ENCODE assay signal across 9 cellular contexts in genomic region chr7:44065431-44066110, GRCh38. TPM values are rescaled to one million over a fixed set of nuclear protein-coding genes. Genes with fewer than 3 reads are reported as not detected.
DNase-seq lines count a peak whose midpoint lies in the region; ATAC-seq and TF ChIP-seq lines count a peak whose summit lies in the region.
"Had no signal": no experiment of that assay in that cellular context is flagged by ENCODE, and none has a peak within 500 bp of the region (broad histone marks: within the 10 kb centered on the region; RNA-seq: fewer than 3 reads in every experiment).

PGAM2 (minus strand) TSS chr7:44065567; CDS start chr7:44065529, 38 bp downstream.

- H3K27ac ChIP-seq in DND-41 (ENCODE audit: low read length): no peak within 1 kb of the TSS
- no peak within 1 kb of the TSS for H3K27ac ChIP-seq in caudate nucleus (ENCODE audit: low read depth, low read length)

- H3K36me3 Mint-ChIP-seq in naive B cell: no peaks in the 10 kb centered on the region
- H3K36me3 Mint-ChIP-seq: activated naive CD4-positive, alpha-beta T cell treated with anti-CD3 and anti-CD28 coated beads, Interleukin-2, amount 50 U/mL, for 24 hours had no signal

- H3K36me3 ChIP-seq in DND-41 (ENCODE audit: insufficient read depth, low read length): peaks cover 21% of the 10 kb centered on the region

- no peaks in the 10 kb centered on the region for H3K27me3 Mint-ChIP-seq in naive B cell
- H3K27me3 Mint-ChIP-seq: activated naive CD4-positive, alpha-beta T cell treated with anti-CD3 and anti-CD28 coated beads, Interleukin-2, amount 50 U/mL, for 24 hours had no signal

- ATAC-seq in DND-41 (ENCODE audit: insufficient read depth, low read depth): peak; percentile 52
- ATAC-seq in naive B cell (ENCODE audit: low read depth in 2 of 2): peak; percentile 26 to 43
- ATAC-seq in GM18498 (IDR thresholded peaks at IDR 0.05; ENCODE audit: unreplicated experiment): no peak
- no peak for ATAC-seq in HG03095 (IDR thresholded peaks at IDR 0.05; ENCODE audit: unreplicated experiment)

- no peak within 1 kb of the TSS for H2AFZ ChIP-seq in DND-41 (ENCODE audit: low read depth, low read length)

- H3K27me3 ChIP-seq in DND-41 (ENCODE audit: insufficient read depth, low read length, poor library complexity): no peaks in the 10 kb centered on the region

- H3K4me1 ChIP-seq in DND-41 (ENCODE audit: insufficient read depth, low read length): no peaks in the 10 kb centered on the region

- no peak for TF ChIP-seq CTCF in DND-41 (IDR thresholded peaks at IDR 0.05; ENCODE audit: borderline replicate concordance, extremely low read depth, low read length, poor library complexity, severe bottlenecking)

- DNase-seq in DND-41 (no peak), NCI-H146 treated with DMSO at 0.1 percent for 48 hours (lab: John Stamatoyannopoulos, UW; ENCODE audit: unreplicated experiment) (peak; percentile 85), caudate nucleus (lab: John Stamatoyannopoulos, UW) (peak in 32 of 61 donors; percentile 13 to 96 (median 40)), naive B cell (no peak), DMS153 treated with DMSO at 0.1 percent for 48 hours (lab: John Stamatoyannopoulos, UW; ENCODE audit: unreplicated experiment) (no peak)
- no peak for DNase-seq in stimulated activated CD4-positive, alpha-beta T cell treated with anti-CD3 and anti-CD28 coated beads, Interleukin-4, amount 100 ng/mL, for 4 hours

- H4K20me1 ChIP-seq in DND-41 (ENCODE audit: insufficient read depth, low read length): peaks cover 11% of the 10 kb centered on the region

- peaks cover 0 to 3% (median 0%) of the 10 kb centered on the region in 7 donors for H3K9me3 Mint-ChIP-seq in naive B cell
- H3K9me3 Mint-ChIP-seq: activated naive CD4-positive, alpha-beta T cell treated with anti-CD3 and anti-CD28 coated beads, Interleukin-2, amount 50 U/mL, for 24 hours had no signal

- no peak within 1 kb of the TSS for H3K4me2 ChIP-seq in DND-41 (ENCODE audit: insufficient read depth, low read length)

- H3K27ac Mint-ChIP-seq in naive B cell: peak within 1 kb of the TSS; percentile 70 to 94 (median 84)

- peaks cover 48 to 76% (median 61%) of the 10 kb centered on the region in 3 donors for H3K4me1 Mint-ChIP-seq in naive B cell

- H3K79me2 ChIP-seq in DND-41 (ENCODE audit: insufficient read depth, low read length): no peaks in the 10 kb centered on the region

- H3K9ac ChIP-seq in DND-41 (ENCODE audit: low read depth, low read length): no peak within 1 kb of the TSS

- no peak within 1 kb of the TSS for H3K4me3 ChIP-seq in DND-41 (ENCODE audit: low read depth in 1 of 2, low read length in 2 of 2)

- peak within 1 kb of the TSS in 6 of 8 donors; percentile 26 to 70 (median 47) for H3K4me3 Mint-ChIP-seq in naive B cell
- H3K4me3 Mint-ChIP-seq: activated naive CD4-positive, alpha-beta T cell treated with anti-CD3 and anti-CD28 coated beads, Interleukin-2, amount 50 U/mL, for 24 hours had no signal

- no peaks in the 10 kb centered on the region for H3K9me3 ChIP-seq in DND-41 (ENCODE audit: insufficient read depth, low read length, severe bottlenecking)

RNA-seq across cellular contexts. Expression of gene PGAM2, which starts in this region (rescaled TPM):
- polyA plus RNA-seq in naive B cell (ENCODE audit: low read depth in 6 of 6): not detected

Comparison
In these comparisons a context has a peak if more than half of its experiments do, and no peak if none do; other contexts are left out.
1. Peak in ATAC-seq in naive B cell; RNA of the gene not detected or under 1 TPM.
2. DNase-seq: peak in NCI-H146 treated with DMSO at 0.1 percent for 48 hours (single experiment) and caudate nucleus (32 of 61); none in DND-41 (single experiment), naive B cell (single experiment), stimulated activated CD4-positive, alpha-beta T cell treated with anti-CD3 and anti-CD28 coated beads, Interleukin-4, amount 100 ng/mL, for 4 hours (0 of 2) and DMS153 treated with DMSO at 0.1 percent for 48 hours (single experiment).